13 cellular contexts compared by ENCODE assay signal in the genomic region with DNA sequence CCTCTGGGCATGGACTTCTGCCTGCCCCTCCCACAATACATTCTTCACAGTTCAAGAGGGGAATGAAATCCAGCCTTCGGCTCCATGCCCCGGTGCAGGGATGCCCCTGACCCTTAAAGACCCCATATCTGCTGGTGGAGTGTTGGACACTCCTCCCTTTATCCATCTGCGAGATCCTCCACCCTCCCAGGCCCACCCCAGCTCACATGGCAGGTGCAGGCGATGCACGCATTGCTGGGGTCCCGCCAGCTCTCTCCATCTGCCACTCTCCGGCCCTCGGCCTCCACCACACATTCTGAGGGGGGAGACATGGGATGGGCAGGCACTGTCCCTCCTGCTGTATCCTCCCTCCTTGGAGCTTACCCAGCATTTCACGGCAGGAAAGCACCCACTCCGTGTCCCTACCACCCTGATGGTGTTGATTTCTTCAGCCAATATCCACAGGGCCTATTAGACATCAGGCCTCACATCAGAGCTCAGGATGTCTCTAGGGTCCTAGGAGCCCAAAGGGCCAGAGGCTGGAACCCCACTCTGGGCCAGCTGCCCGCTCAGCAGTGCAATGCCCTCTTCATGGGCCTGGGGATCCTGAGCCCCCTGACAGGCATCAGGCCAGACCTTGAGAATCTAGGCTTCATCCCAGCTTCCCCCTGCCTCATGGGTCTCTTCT. TPM values are rescaled to one million over a fixed set of nuclear protein-coding genes. Genes with fewer than 3 reads are reported as not detected.
"Had no signal": no experiment of that assay in that cellular context is flagged by ENCODE, and none has a peak within 500 bp of the region (broad histone marks: within the 10 kb centered on the region; RNA-seq: fewer than 3 reads in every experiment).

No MANE protein-coding gene starts in this region.

- H3K27ac ChIP-seq: heart left ventricle, lower lobe of right lung, psoas muscle had no signal

- DNase-seq: activated B cell treated with CpG ODN at 0.5 μM for 24 hours; activated CD4-positive, alpha-beta T cell treated with anti-CD3 and anti-CD28 coated beads, Interleukin-2, amount 10 ng/mL, durations not matched to agents 24 days and 14 days; activated effector memory CD4-positive, alpha-beta T cell treated with Interleukin-2 at 50 U/mL for 16 hours; foreskin melanocyte; stimulated activated CD4-positive, alpha-beta T cell treated with anti-CD3 and anti-CD28 coated beads, Interleukin-12 subunit alpha, Interleukin-12 subunit beta, amount 100 ng/mL, for 4 hours; T-helper 17 cell had no signal

- H3K4me3 ChIP-seq: heart left ventricle, lower lobe of right lung had no signal

- ATAC-seq: naive thymus-derived CD8-positive, alpha-beta T cell; T-helper 17 cell had no signal

- H3K36me3 ChIP-seq: heart left ventricle, lower lobe of right lung had no signal

- H3K36me3 Mint-ChIP-seq: activated naive CD4-positive, alpha-beta T cell treated with anti-CD3 and anti-CD28 coated beads, Interleukin-2, amount 50 U/mL, for 24 hours; naive thymus-derived CD8-positive, alpha-beta T cell had no signal

- H3K9me3 Mint-ChIP-seq: activated B cell treated with CpG ODN at 0.5 μM for 24 hours; activated CD4-positive, alpha-beta T cell treated with anti-CD3 and anti-CD28 coated beads, Interleukin-2, amount 10 ng/mL, durations not matched to agents 24 days and 14 days; activated naive CD4-positive, alpha-beta T cell treated with anti-CD3 and anti-CD28 coated beads, Interleukin-2, amount 50 U/mL, for 24 hours; naive thymus-derived CD8-positive, alpha-beta T cell; stimulated activated naive CD8-positive, alpha-beta T cell treated with anti-CD3 and anti-CD28 coated beads, Interleukin-15, Interleukin-2, amounts not matched to agents 100 ng/mL and 50 ng/mL, for 24 hours had no signal

- H3K9me3 ChIP-seq: heart left ventricle, lower lobe of right lung, psoas muscle had no signal

- H3K27me3 ChIP-seq: heart left ventricle had no signal

- H3K4me3 Mint-ChIP-seq: activated B cell treated with CpG ODN at 0.5 μM for 24 hours; activated CD4-positive, alpha-beta T cell treated with anti-CD3 and anti-CD28 coated beads, Interleukin-2, amount 10 ng/mL, durations not matched to agents 24 days and 14 days; activated naive CD4-positive, alpha-beta T cell treated with anti-CD3 and anti-CD28 coated beads, Interleukin-2, amount 50 U/mL, for 24 hours; naive thymus-derived CD8-positive, alpha-beta T cell; stimulated activated naive CD8-positive, alpha-beta T cell treated with anti-CD3 and anti-CD28 coated beads, Interleukin-15, Interleukin-2, amounts not matched to agents 100 ng/mL and 50 ng/mL, for 24 hours; T-helper 17 cell had no signal

- H3K4me1 ChIP-seq: lower lobe of right lung had no signal

- H3K27ac Mint-ChIP-seq: activated B cell treated with CpG ODN at 0.5 μM for 24 hours; activated CD4-positive, alpha-beta T cell treated with anti-CD3 and anti-CD28 coated beads, Interleukin-2, amount 10 ng/mL, durations not matched to agents 24 days and 14 days; activated naive CD4-positive, alpha-beta T cell treated with anti-CD3 and anti-CD28 coated beads, Interleukin-2, amount 50 U/mL, for 24 hours; stimulated activated naive CD8-positive, alpha-beta T cell treated with anti-CD3 and anti-CD28 coated beads, Interleukin-15, Interleukin-2, amounts not matched to agents 100 ng/mL and 50 ng/mL, for 24 hours; T-helper 17 cell had no signal

RNA-seq across cellular contexts. Expression of a gene that starts 29.6 kb away (rescaled TPM):
- polyA plus RNA-seq: keratinocyte; naive thymus-derived CD8-positive, alpha-beta T cell had no signal

RNA-seq across cellular contexts. Expression of a gene that starts 50.7 kb away (rescaled TPM):
- total RNA-seq: activated B cell treated with CpG ODN at 0.5 μM for 24 hours; naive thymus-derived CD8-positive, alpha-beta T cell had no signal
